In the genomic region with DNA sequence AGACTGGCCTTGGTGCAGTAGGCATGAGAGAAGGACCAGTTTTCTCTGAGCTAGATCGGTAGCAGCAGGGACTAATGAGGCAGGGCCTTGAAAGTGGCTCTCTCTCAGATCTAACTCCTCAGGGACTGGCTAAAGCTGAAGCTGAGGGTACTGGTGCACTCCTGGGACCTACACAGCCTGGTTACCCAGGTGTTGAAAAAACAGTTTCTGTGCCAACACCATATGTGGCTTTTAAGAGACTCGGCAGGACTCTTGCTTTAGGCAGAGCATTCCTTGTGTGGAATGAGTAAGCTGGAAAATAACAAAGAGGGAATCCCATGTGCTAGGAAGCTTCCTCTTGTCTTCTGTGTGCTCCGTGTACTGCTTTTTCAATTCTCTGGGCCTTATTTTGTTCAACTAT, we compare ENCODE assay signal across 10 cellular contexts.
DNase-seq lines count a peak whose midpoint lies in the region; ATAC-seq and TF ChIP-seq lines count a peak whose summit lies in the region.
"Had no signal": no experiment of that assay in that cellular context is flagged by ENCODE, and none has a peak within 500 bp of the region (broad histone marks: within the 10 kb centered on the region; RNA-seq: fewer than 3 reads in every experiment).

No MANE protein-coding gene starts in this region.

- DNase-seq in G401 (ENCODE audit: low spot score), result peak; percentile 40
- peak; percentile 23 for DNase-seq in NCI-H1105 (lab: John Stamatoyannopoulos, UW)
- peak; percentile 13 for DNase-seq in astrocyte of the cerebellum (ENCODE audit: low read depth)
- DNase-seq in SKM-1 (lab: John Stamatoyannopoulos, UW; ENCODE audit: unreplicated experiment), result no peak
- no peak for DNase-seq in ovary
- DNase-seq: DMS53 had no signal

- no peak overlapping the region for H3K27ac ChIP-seq in ovary

- no peak for TF ChIP-seq POLR2A in ovary (IDR thresholded peaks at IDR 0.05)

- WGBS in ovary, 3 donors, result 80 to 90% (median 88%) methylated on average over 3 of the region's 3 CpGs

- H3K4me3 ChIP-seq in astrocyte of the cerebellum (ENCODE audit: low read depth, low read length) (no peak overlapping the region), ovary (no peak overlapping the region)

- H3K4me1 Mint-ChIP-seq in nephron, result peaks cover 12% of the 10 kb centered on the region

- H3K9me3 ChIP-seq in ovary, result no peaks in the 10 kb centered on the region

- in situ Hi-C loops in G401 (cut with HindIII; ENCODE audit: low sequenced_read_pairs) (no loop called here), astrocyte of the cerebellum (cut with HindIII; ENCODE audit: low sequenced_read_pairs) (loop anchor here (10.0 kb wide), 1 partner anchor 95 kb away; no protein-coding TSS in a partner anchor)

- intact Hi-C loops in ovary (cut with DNase I), result no loop called here

- H3K27me3 ChIP-seq in ovary, result no peaks in the 10 kb centered on the region

- TF ChIP-seq EP300 in ovary (IDR thresholded peaks at IDR 0.05), result no peak

- no peaks in the 10 kb centered on the region for H3K27me3 Mint-ChIP-seq in nephron (ENCODE audit: low read depth)

- no peaks in the 10 kb centered on the region for H3K36me3 ChIP-seq in ovary

- ATAC-seq in GM21576 (IDR thresholded peaks at IDR 0.05; ENCODE audit: unreplicated experiment) (no peak), GM18498 (IDR thresholded peaks at IDR 0.05; ENCODE audit: unreplicated experiment) (no peak)

- H3K27ac Mint-ChIP-seq in nephron, result peak overlapping the region in 2 of 3 experiments; percentile 5 to 28
- H3K27ac Mint-ChIP-seq: activated T-helper 2 cell treated with anti-CD3 and anti-CD28 coated beads, Interferon-gamma antibody, Interleukin-2, Interleukin-4, amounts not matched to agents 10 μg/mL and 5 μg/mL and 100 μg/mL, durations not matched to agents 14 hours and 24 hours and 36 hours had no signal

- H3K36me3 Mint-ChIP-seq in nephron (ENCODE audit: low read depth), result peaks cover 13% of the 10 kb centered on the region

- peaks cover 9% of the 10 kb centered on the region for H3K9me3 Mint-ChIP-seq in nephron

- TF ChIP-seq CTCF in astrocyte of the cerebellum (IDR thresholded peaks at IDR 0.05; ENCODE audit: low read depth, low read length, missing control alignments) (no peak), nephron (IDR thresholded peaks at IDR 0.05; ENCODE audit: unreplicated experiment in 3 of 3) (no peak), ovary (IDR thresholded peaks at IDR 0.05) (no peak)

- no peaks in the 10 kb centered on the region for H3K4me1 ChIP-seq in ovary (ENCODE audit: insufficient read depth)

- H3K4me3 Mint-ChIP-seq in nephron, result no peak overlapping the region

Comparison
In these comparisons a context has a peak if more than half of its experiments do, and no peak if none do; other contexts are left out.
1. DNase-seq: peak in G401 (single experiment), NCI-H1105 (single experiment) and astrocyte of the cerebellum (single experiment); none in SKM-1 (single experiment) and ovary (0 of 5).